Comparison of ENCODE assay signal across 33 cellular contexts in genomic region chr10:26413375-26413774, GRCh38. TPM values are rescaled to one million over a fixed set of nuclear protein-coding genes. Genes with fewer than 3 reads are reported as not detected.
"Had no signal": no experiment of that assay in that cellular context is flagged by ENCODE, and none has a peak within 500 bp of the region (broad histone marks: within the 10 kb centered on the region; RNA-seq: fewer than 3 reads in every experiment).

No MANE protein-coding gene starts in this region.

- H3K9ac ChIP-seq: SK-N-SH had no signal

- H3K36me3 ChIP-seq: SJSA1 had no signal

- H3K9me3 Mint-ChIP-seq: activated CD4-positive, alpha-beta memory T cell treated with anti-CD3 and anti-CD28 coated beads for 36 hours; activated CD4-positive, alpha-beta T cell treated with anti-CD3 and anti-CD28 coated beads, Interleukin-2, amount 10 ng/mL, durations not matched to agents 7 days and 5 days; activated naive CD4-positive, alpha-beta T cell treated with anti-CD3 and anti-CD28 coated beads, Interleukin-2, amount 10 ng/mL, durations not matched to agents 7 days and 5 days; activated naive CD8-positive, alpha-beta T cell treated with anti-CD3 and anti-CD28 coated beads, Interleukin-2, amount 50 U/mL, for 24 hours; activated T-helper 1 cell treated with anti-CD3 and anti-CD28 coated beads, Interleukin-12 subunit alpha, Interleukin-12 subunit beta, Interleukin-2, Interleukin-4 antibody, amounts not matched to agents 30 ng/mL and 10 ng/mL and 1 ng/mL, durations not matched to agents 14 hours and 24 hours and 36 hours; T-helper 1 cell treated with Interleukin-12 subunit alpha and Interleukin-12 subunit beta and Interleukin-4 antibody, amounts not matched to agents 30 μg/mL and 1 μg/mL, for 36 hours; T-helper 2 cell treated with Interferon-gamma antibody and Interleukin-4, amounts not matched to agents 5 μg/mL and 100 μg/mL, for 36 hours had no signal

- H3K9me3 ChIP-seq: SJSA1, SK-N-SH had no signal

- DNase-seq: activated CD4-positive, alpha-beta memory T cell treated with anti-CD3 and anti-CD28 coated beads for 36 hours; activated CD4-positive, alpha-beta T cell treated with anti-CD3 and anti-CD28 coated beads for 36 hours; activated CD4-positive, alpha-beta T cell treated with anti-CD3 and anti-CD28 coated beads, Interleukin-2, amount 10 ng/mL, durations not matched to agents 7 days and 5 days; activated CD8-positive, alpha-beta memory T cell treated with anti-CD3 and anti-CD28 coated beads, Interleukin-2, amount 50 U/mL, for 4 hours; activated naive CD4-positive, alpha-beta T cell treated with anti-CD3 and anti-CD28 coated beads, Interleukin-2, amount 10 ng/mL, durations not matched to agents 7 days and 5 days; activated naive CD8-positive, alpha-beta T cell treated with anti-CD3 and anti-CD28 coated beads, Interleukin-2, amount 50 U/mL, for 24 hours; activated T-cell treated with anti-CD3 and anti-CD28 coated beads for 4 hours; activated T-cell treated with anti-CD3 and anti-CD28 coated beads, Interleukin-2, amount 50 U/mL, for 4 hours; anterior cingulate cortex; caudate nucleus; cerebellar nuclear complex; NCI-H1092 treated with DMSO at 0.1 percent for 48 hours; NCI-H1417; NCI-H146; NCI-H187; NCI-H2029 treated with DMSO at 0.1 percent for 48 hours; NCI-H2107; NCI-H2171; NCI-H510A; NCI-H526; NCI-H748 treated with DMSO at 0.1 percent for 48 hours; NK-92 treated with Interleukin-12 subunit alpha and Interleukin-12 subunit beta, amount 100 ng/mL, for 24 hours; SHP77 treated with DMSO at 0.1 percent for 48 hours; SK-N-SH had no signal

- H3K27ac Mint-ChIP-seq: activated CD4-positive, alpha-beta memory T cell treated with anti-CD3 and anti-CD28 coated beads for 36 hours; activated CD4-positive, alpha-beta T cell treated with anti-CD3 and anti-CD28 coated beads for 36 hours; activated CD4-positive, alpha-beta T cell treated with anti-CD3 and anti-CD28 coated beads, Interleukin-2, amount 10 ng/mL, durations not matched to agents 7 days and 5 days; activated naive CD4-positive, alpha-beta T cell treated with anti-CD3 and anti-CD28 coated beads, Interleukin-2, amount 10 ng/mL, durations not matched to agents 7 days and 5 days; activated naive CD8-positive, alpha-beta T cell; activated naive CD8-positive, alpha-beta T cell treated with anti-CD3 and anti-CD28 coated beads, Interleukin-2, amount 50 U/mL, for 24 hours; activated T-helper 1 cell treated with anti-CD3 and anti-CD28 coated beads, Interleukin-12 subunit alpha, Interleukin-12 subunit beta, Interleukin-2, Interleukin-4 antibody, amounts not matched to agents 30 ng/mL and 10 ng/mL and 1 ng/mL, durations not matched to agents 14 hours and 24 hours and 36 hours; brain; T-helper 1 cell treated with Interleukin-12 subunit alpha and Interleukin-12 subunit beta and Interleukin-4 antibody, amounts not matched to agents 30 μg/mL and 1 μg/mL, for 36 hours; T-helper 2 cell treated with Interferon-gamma antibody and Interleukin-4, amounts not matched to agents 5 μg/mL and 100 μg/mL, for 36 hours had no signal

- H3K4me1 Mint-ChIP-seq: activated CD4-positive, alpha-beta T cell treated with anti-CD3 and anti-CD28 coated beads for 36 hours; activated CD4-positive, alpha-beta T cell treated with anti-CD3 and anti-CD28 coated beads, Interleukin-2, amount 10 ng/mL, durations not matched to agents 7 days and 5 days; activated naive CD4-positive, alpha-beta T cell treated with anti-CD3 and anti-CD28 coated beads, Interleukin-2, amount 10 ng/mL, durations not matched to agents 7 days and 5 days; brain had no signal

- H3K4me2 ChIP-seq: SK-N-SH had no signal

- H3K27me3 ChIP-seq: SJSA1 had no signal

- H3K4me3 Mint-ChIP-seq: activated CD4-positive, alpha-beta memory T cell treated with anti-CD3 and anti-CD28 coated beads for 36 hours; activated CD4-positive, alpha-beta T cell treated with anti-CD3 and anti-CD28 coated beads for 36 hours; activated CD4-positive, alpha-beta T cell treated with anti-CD3 and anti-CD28 coated beads, Interleukin-2, amount 10 ng/mL, durations not matched to agents 7 days and 5 days; activated naive CD4-positive, alpha-beta T cell treated with anti-CD3 and anti-CD28 coated beads, Interleukin-2, amount 10 ng/mL, durations not matched to agents 7 days and 5 days; activated naive CD8-positive, alpha-beta T cell; activated naive CD8-positive, alpha-beta T cell treated with anti-CD3 and anti-CD28 coated beads, Interleukin-2, amount 50 U/mL, for 24 hours; activated T-cell treated with anti-CD3 and anti-CD28 coated beads, Interleukin-2, amount 50 U/mL, for 4 hours; activated T-helper 1 cell treated with anti-CD3 and anti-CD28 coated beads, Interleukin-12 subunit alpha, Interleukin-12 subunit beta, Interleukin-2, Interleukin-4 antibody, amounts not matched to agents 30 ng/mL and 10 ng/mL and 1 ng/mL, durations not matched to agents 14 hours and 24 hours and 36 hours; brain; T-helper 1 cell treated with Interleukin-12 subunit alpha and Interleukin-12 subunit beta and Interleukin-4 antibody, amounts not matched to agents 30 μg/mL and 1 μg/mL, for 36 hours; T-helper 2 cell treated with Interferon-gamma antibody and Interleukin-4, amounts not matched to agents 5 μg/mL and 100 μg/mL, for 36 hours had no signal

- H3K27me3 Mint-ChIP-seq: activated CD4-positive, alpha-beta memory T cell treated with anti-CD3 and anti-CD28 coated beads for 36 hours; activated CD4-positive, alpha-beta T cell treated with anti-CD3 and anti-CD28 coated beads for 36 hours; activated naive CD8-positive, alpha-beta T cell; activated naive CD8-positive, alpha-beta T cell treated with anti-CD3 and anti-CD28 coated beads, Interleukin-2, amount 50 U/mL, for 24 hours had no signal

- H3K27ac ChIP-seq: SJSA1 had no signal

- H3K4me1 ChIP-seq: SJSA1 had no signal

- ATAC-seq: activated CD4-positive, alpha-beta T cell treated with anti-CD3 and anti-CD28 coated beads for 36 hours; activated CD4-positive, CD25-positive, alpha-beta regulatory T cell treated with anti-CD3 and anti-CD28 coated beads, Interleukin-2, amount 50 U/mL, for 24 hours; activated naive CD8-positive, alpha-beta T cell treated with anti-CD3 and anti-CD28 coated beads, Interleukin-2, amount 50 U/mL, for 24 hours; activated T-cell treated with anti-CD3 and anti-CD28 coated beads, Interleukin-2, amount 50 U/mL, for 4 hours; Panc1 had no signal

- H3K4me3 ChIP-seq: SJSA1 had no signal

- H3K36me3 Mint-ChIP-seq: activated CD4-positive, alpha-beta memory T cell treated with anti-CD3 and anti-CD28 coated beads for 36 hours; activated naive CD4-positive, alpha-beta T cell treated with anti-CD3 and anti-CD28 coated beads, Interleukin-2, amount 10 ng/mL, durations not matched to agents 7 days and 5 days; activated naive CD8-positive, alpha-beta T cell; brain had no signal

RNA-seq across cellular contexts. Expression of gene APBB1IP, which starts 24.8 kb away (rescaled TPM):
- total RNA-seq: bronchial epithelial cell, SJSA1 had no signal
